ENCODE assay signal across 1 cellular context in the genomic region with DNA sequence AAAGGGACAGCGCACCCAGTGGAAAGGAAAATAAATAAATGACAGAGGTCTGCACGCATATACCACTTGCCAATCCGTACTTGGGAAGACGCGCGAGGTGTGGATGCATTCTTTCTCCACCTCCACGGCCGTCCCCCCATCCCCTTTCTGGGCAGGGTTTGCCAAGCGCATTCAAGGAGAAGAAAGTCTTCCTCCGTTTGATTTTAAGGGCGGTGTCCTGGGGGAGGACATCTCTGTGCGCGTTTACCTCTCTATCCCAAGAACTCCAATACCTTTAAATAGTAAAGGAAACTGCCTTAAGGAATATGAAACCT.
TF ChIP-seq lines count a peak whose summit lies in the region.

No MANE protein-coding gene starts in this region.

TF ChIP-seq in H1, 55 proteins besides CTCF, POLR2A, EP300 and RAD21 (continued from another document):
- no peak for TF ChIP-seq CBX5 (IDR thresholded peaks at IDR 0.05; ENCODE audit: low read depth, low read length)
- TF ChIP-seq TAF7 (optimal IDR thresholded peaks at IDR 0.05; ENCODE audit: borderline replicate concordance, low read depth, low read length) = no peak
- TF ChIP-seq EGR1 (IDR thresholded peaks at IDR 0.05; ENCODE audit: borderline replicate concordance, low read depth, low read length) = no peak
- TF ChIP-seq BACH1 (IDR thresholded peaks at IDR 0.05; ENCODE audit: low read length) = no peak
- no peak for TF ChIP-seq SAP30 (IDR thresholded peaks at IDR 0.05; ENCODE audit: insufficient read depth, insufficient replicate concordance, low read length)
- TF ChIP-seq, protein P1, sequence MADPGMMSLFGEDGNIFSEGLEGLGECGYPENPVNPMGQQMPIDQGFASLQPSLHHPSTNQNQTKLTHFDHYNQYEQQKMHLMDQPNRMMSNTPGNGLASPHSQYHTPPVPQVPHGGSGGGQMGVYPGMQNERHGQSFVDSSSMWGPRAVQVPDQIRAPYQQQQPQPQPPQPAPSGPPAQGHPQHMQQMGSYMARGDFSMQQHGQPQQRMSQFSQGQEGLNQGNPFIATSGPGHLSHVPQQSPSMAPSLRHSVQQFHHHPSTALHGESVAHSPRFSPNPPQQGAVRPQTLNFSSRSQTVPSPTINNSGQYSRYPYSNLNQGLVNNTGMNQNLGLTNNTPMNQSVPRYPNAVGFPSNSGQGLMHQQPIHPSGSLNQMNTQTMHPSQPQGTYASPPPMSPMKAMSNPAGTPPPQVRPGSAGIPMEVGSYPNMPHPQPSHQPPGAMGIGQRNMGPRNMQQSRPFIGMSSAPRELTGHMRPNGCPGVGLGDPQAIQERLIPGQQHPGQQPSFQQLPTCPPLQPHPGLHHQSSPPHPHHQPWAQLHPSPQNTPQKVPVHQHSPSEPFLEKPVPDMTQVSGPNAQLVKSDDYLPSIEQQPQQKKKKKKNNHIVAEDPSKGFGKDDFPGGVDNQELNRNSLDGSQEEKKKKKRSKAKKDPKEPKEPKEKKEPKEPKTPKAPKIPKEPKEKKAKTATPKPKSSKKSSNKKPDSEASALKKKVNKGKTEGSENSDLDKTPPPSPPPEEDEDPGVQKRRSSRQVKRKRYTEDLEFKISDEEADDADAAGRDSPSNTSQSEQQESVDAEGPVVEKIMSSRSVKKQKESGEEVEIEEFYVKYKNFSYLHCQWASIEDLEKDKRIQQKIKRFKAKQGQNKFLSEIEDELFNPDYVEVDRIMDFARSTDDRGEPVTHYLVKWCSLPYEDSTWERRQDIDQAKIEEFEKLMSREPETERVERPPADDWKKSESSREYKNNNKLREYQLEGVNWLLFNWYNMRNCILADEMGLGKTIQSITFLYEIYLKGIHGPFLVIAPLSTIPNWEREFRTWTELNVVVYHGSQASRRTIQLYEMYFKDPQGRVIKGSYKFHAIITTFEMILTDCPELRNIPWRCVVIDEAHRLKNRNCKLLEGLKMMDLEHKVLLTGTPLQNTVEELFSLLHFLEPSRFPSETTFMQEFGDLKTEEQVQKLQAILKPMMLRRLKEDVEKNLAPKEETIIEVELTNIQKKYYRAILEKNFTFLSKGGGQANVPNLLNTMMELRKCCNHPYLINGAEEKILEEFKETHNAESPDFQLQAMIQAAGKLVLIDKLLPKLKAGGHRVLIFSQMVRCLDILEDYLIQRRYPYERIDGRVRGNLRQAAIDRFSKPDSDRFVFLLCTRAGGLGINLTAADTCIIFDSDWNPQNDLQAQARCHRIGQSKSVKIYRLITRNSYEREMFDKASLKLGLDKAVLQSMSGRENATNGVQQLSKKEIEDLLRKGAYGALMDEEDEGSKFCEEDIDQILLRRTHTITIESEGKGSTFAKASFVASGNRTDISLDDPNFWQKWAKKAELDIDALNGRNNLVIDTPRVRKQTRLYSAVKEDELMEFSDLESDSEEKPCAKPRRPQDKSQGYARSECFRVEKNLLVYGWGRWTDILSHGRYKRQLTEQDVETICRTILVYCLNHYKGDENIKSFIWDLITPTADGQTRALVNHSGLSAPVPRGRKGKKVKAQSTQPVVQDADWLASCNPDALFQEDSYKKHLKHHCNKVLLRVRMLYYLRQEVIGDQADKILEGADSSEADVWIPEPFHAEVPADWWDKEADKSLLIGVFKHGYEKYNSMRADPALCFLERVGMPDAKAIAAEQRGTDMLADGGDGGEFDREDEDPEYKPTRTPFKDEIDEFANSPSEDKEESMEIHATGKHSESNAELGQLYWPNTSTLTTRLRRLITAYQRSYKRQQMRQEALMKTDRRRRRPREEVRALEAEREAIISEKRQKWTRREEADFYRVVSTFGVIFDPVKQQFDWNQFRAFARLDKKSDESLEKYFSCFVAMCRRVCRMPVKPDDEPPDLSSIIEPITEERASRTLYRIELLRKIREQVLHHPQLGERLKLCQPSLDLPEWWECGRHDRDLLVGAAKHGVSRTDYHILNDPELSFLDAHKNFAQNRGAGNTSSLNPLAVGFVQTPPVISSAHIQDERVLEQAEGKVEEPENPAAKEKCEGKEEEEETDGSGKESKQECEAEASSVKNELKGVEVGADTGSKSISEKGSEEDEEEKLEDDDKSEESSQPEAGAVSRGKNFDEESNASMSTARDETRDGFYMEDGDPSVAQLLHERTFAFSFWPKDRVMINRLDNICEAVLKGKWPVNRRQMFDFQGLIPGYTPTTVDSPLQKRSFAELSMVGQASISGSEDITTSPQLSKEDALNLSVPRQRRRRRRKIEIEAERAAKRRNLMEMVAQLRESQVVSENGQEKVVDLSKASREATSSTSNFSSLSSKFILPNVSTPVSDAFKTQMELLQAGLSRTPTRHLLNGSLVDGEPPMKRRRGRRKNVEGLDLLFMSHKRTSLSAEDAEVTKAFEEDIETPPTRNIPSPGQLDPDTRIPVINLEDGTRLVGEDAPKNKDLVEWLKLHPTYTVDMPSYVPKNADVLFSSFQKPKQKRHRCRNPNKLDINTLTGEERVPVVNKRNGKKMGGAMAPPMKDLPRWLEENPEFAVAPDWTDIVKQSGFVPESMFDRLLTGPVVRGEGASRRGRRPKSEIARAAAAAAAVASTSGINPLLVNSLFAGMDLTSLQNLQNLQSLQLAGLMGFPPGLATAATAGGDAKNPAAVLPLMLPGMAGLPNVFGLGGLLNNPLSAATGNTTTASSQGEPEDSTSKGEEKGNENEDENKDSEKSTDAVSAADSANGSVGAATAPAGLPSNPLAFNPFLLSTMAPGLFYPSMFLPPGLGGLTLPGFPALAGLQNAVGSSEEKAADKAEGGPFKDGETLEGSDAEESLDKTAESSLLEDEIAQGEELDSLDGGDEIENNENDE (IDR thresholded peaks at IDR 0.05; ENCODE audit: insufficient replicate concordance, low read length) = no peak
- TF ChIP-seq TCF12 (IDR thresholded peaks at IDR 0.05; ENCODE audit: low read depth, low read length) = no peak
- TF ChIP-seq SIX5 (IDR thresholded peaks at IDR 0.05; ENCODE audit: low read depth, low read length) = no peak
- TF ChIP-seq RFX5 (IDR thresholded peaks at IDR 0.05; ENCODE audit: borderline replicate concordance, low read depth, low read length) = no peak
TF ChIP-seq in H1: peak in this region for 0.
